Comparison of ENCODE assay signal across 1 cellular context in genomic region chr6:3397229-3398164, GRCh38.
TF ChIP-seq lines count a peak whose summit lies in the region.

No MANE protein-coding gene starts in this region.

TF ChIP-seq in H1, 55 proteins besides CTCF, POLR2A, EP300 and RAD21:
- no peak for TF ChIP-seq ZNF274 (IDR thresholded peaks at IDR 0.05; ENCODE audit: borderline replicate concordance, extremely low read depth, low read length)
- no peak for TF ChIP-seq KDM1A (IDR thresholded peaks at IDR 0.05; ENCODE audit: borderline replicate concordance, low read length)
